In the genomic region with DNA sequence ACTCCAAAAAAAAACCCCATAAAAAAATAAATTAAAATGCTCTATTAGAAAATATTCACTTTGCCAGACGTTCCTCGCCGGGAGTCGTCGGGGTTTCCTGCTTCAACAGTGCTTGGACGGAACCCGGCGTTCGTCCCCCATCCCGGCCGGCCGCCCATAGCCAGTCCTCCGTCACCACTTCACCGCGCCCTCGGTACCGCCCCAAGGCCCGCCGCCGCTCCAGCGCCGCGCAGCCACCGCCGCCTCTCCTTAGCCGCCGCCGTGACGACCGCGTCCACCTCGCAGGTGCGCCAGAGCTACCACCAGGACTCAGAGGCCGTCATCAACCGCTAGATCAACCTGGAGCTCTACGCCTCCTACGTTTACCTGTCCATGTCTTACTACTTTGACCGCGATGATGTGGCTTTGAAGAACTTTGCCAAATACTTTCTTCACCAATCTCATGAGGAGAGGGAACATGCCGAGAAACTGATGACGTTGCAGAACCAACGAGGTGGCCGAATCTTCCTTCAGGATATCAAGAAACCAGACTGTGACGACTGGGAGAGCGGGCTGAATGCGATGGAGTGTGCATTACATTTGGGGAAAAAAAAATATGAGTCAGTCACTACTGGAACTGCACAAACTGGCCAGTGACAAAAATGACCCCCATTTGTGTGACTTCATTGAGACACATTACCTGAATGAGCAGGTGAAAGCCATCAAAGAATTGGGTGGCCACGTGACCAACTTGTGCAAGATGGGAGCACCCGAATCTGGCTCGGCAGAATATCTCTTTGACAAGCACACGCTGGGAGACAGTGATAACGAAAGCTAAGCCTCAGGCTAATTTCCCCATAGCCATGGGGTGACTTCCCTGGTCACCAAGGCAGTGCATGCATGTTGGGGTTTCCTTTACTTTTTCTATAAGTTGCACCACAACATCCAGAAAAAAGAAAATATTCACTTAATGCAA, we compare ENCODE assay signal across 5 cellular contexts. TPM values are rescaled to one million over a fixed set of nuclear protein-coding genes. Genes with fewer than 3 reads are reported as not detected.
"Had no signal": no experiment of that assay in that cellular context is flagged by ENCODE, and none has a peak within 500 bp of the region (broad histone marks: within the 10 kb centered on the region; RNA-seq: fewer than 3 reads in every experiment).

No MANE protein-coding gene starts in this region.

RNA-seq across cellular contexts. Expression of gene GXYLT2, which starts 41.2 kb away (rescaled TPM):
- total RNA-seq: activated CD4-positive, alpha-beta memory T cell treated with anti-CD3 and anti-CD28 coated beads, Interleukin-2, amount 10 ng/mL, durations not matched to agents 7 days and 5 days; activated CD4-positive, alpha-beta T cell treated with anti-CD3 and anti-CD28 coated beads, Interleukin-2, amount 10 ng/mL, durations not matched to agents 7 days and 5 days; activated CD8-positive, alpha-beta memory T cell treated with anti-CD3 and anti-CD28 coated beads, Interleukin-2, amount 10 ng/mL, durations not matched to agents 7 days and 5 days; activated CD8-positive, alpha-beta T cell treated with anti-CD3 and anti-CD28 coated beads, Interleukin-2, amount 10 ng/mL, durations not matched to agents 7 days and 5 days; activated T-helper 2 cell treated with anti-CD3 and anti-CD28 coated beads, Interferon-gamma antibody, Interleukin-2, Interleukin-4, amounts not matched to agents 10 μg/mL and 5 μg/mL and 100 μg/mL, durations not matched to agents 14 hours and 24 hours and 36 hours had no signal
